Comparison of ENCODE assay signal across 1 cellular context in genomic region chr10:73973427-73973826, GRCh38.
TF ChIP-seq lines count a peak whose summit lies in the region.

No MANE protein-coding gene starts in this region.

TF ChIP-seq in A549, 52 proteins besides CTCF, POLR2A, EP300 and RAD21:
- TF ChIP-seq MAFK (IDR thresholded peaks at IDR 0.05; ENCODE audit: partially characterized antibody) (peak; percentile 75), BCL3 (IDR thresholded peaks at IDR 0.05) (no peak)
